ENCODE assay signal across 12 cellular contexts in the genomic region with DNA sequence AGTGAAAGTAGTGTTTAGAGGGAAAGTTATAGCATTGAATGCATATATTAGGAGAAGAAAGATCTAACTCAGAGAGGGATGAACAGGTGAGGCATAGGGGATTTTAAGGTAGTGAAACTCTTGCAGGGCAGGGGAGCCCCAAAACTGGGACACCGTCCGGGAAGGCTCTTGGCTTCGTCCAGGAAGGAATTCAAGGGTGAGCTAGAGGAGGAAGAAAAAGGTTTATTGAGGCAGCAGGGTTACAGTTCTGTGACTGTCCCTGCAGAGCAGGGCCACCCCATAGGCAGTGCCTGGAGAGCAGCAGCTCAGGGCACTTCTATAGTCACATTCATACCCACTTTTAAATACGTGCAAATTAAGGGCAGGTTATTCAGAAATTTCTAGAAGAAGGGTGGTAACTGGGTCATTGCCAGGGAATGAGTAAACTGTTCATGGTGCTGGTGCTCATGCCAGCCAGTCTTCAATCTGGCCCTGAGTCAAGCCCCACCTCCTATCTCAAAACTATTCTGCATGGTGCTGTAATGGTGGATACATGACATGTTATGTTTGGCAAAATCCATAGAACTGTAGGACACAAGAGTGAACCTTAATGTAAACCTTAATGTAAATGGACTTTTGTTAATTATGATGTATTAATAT. TPM values are rescaled to one million over a fixed set of nuclear protein-coding genes. Genes with fewer than 3 reads are reported as not detected.
DNase-seq lines count a peak whose midpoint lies in the region; ATAC-seq and TF ChIP-seq lines count a peak whose summit lies in the region.
"Had no signal": no experiment of that assay in that cellular context is flagged by ENCODE, and none has a peak within 500 bp of the region (broad histone marks: within the 10 kb centered on the region; RNA-seq: fewer than 3 reads in every experiment).

No MANE protein-coding gene starts in this region.

- no peaks in the 10 kb centered on the region for H3K36me3 ChIP-seq in CD8-positive, alpha-beta T cell (ENCODE audit: insufficient read depth, low read length)
- H3K36me3 ChIP-seq in Karpas-422 (ENCODE audit: insufficient read depth, low read length) (no peaks in the 10 kb centered on the region), muscle layer of duodenum (ENCODE audit: control insufficient read depth in 1 of 2, insufficient read depth in 2 of 2, low read length in 2 of 2) (peaks cover 0 to under 1% of the 10 kb centered on the region in 2 donors)

- H3K4me3 ChIP-seq in CD8-positive, alpha-beta T cell (ENCODE audit: low read depth, low read length) = no peak overlapping the region
- H3K4me3 ChIP-seq in Karpas-422 (ENCODE audit: low read length) = no peak overlapping the region
- no peak overlapping the region for H3K4me3 ChIP-seq in muscle layer of duodenum (ENCODE audit: low read depth in 1 of 2, low read length in 2 of 2)

- H3K4me1 ChIP-seq in CD8-positive, alpha-beta T cell (ENCODE audit: insufficient read depth, low read length) = peaks cover 39% of the 10 kb centered on the region
- peaks cover 44% of the 10 kb centered on the region for H3K4me1 ChIP-seq in Karpas-422 (ENCODE audit: low read length)
- H3K4me1 ChIP-seq in muscle layer of duodenum (ENCODE audit: control insufficient read depth in 1 of 2, insufficient read depth in 2 of 2, low read length in 2 of 2) = peaks cover 7 to 25% of the 10 kb centered on the region in 2 donors

- no peaks in the 10 kb centered on the region for H3K27me3 ChIP-seq in CD8-positive, alpha-beta T cell (ENCODE audit: insufficient read depth, low read length)
- H3K27me3 ChIP-seq in Karpas-422 (ENCODE audit: low read length) = no peaks in the 10 kb centered on the region
- H3K27me3 ChIP-seq in muscle layer of duodenum (ENCODE audit: low read depth, low read length) = no peaks in the 10 kb centered on the region

- peak overlapping the region; percentile 50; the same call in 1 of the 2 replicates for H2AFZ ChIP-seq in Karpas-422 (ENCODE audit: low read length)

- TF ChIP-seq CTCF in CD8-positive, alpha-beta T cell (IDR thresholded peaks at IDR 0.05) = no peak

- CTCF ChIA-PET in CD8-positive, alpha-beta T cell (lab: Charles Lee) = interaction anchor here (0.7 to 2.7 kb wide), 5 partner anchors 13 to 143 kb away, joined by 3 to 7 read pairs (median 4); no protein-coding TSS in a partner anchor
- CTCF ChIA-PET in activated CD8-positive, alpha-beta T cell treated with anti-CD3 and anti-CD28 coated beads, Interleukin-2, amount 10 ng/mL, durations not matched to agents 7 days and 5 days (lab: Charles Lee) = interaction anchor here (1.2 to 3.3 kb wide), 6 partner anchors 26 to 87 kb away, joined by 3 to 20 read pairs (median 10); partner anchors contain the start of genes OAS2 and OAS3

- no peaks in the 10 kb centered on the region for H3K9me2 ChIP-seq in Karpas-422 (replicated peaks; ENCODE audit: insufficient read depth, low read length)

- no peak overlapping the region for H3K9ac ChIP-seq in Karpas-422 (ENCODE audit: low read length)

- H3K9me3 ChIP-seq in CD8-positive, alpha-beta T cell (ENCODE audit: low read length) = no peaks in the 10 kb centered on the region
- H3K9me3 ChIP-seq in Karpas-422 (ENCODE audit: low read length) = no peaks in the 10 kb centered on the region
- H3K9me3 ChIP-seq in muscle layer of duodenum (ENCODE audit: control insufficient read depth in 1 of 2, low read length in 2 of 2) = no peaks in the 10 kb centered on the region

- no peak overlapping the region for H3K4me2 ChIP-seq in Karpas-422 (ENCODE audit: low read depth, low read length, poor library complexity, severe bottlenecking)

- DNase-seq in CD8-positive, alpha-beta T cell = no peak
- DNase-seq in Karpas-422 = no peak
- DNase-seq in activated CD8-positive, alpha-beta T cell treated with anti-CD3 and anti-CD28 coated beads, Interleukin-2, amount 10 ng/mL, durations not matched to agents 7 days and 5 days = no peak
- DNase-seq in SKM-1 (lab: John Stamatoyannopoulos, UW; ENCODE audit: unreplicated experiment) = no peak
- DNase-seq in DMS153 (lab: John Stamatoyannopoulos, UW) = no peak
- DNase-seq in GDM1 (lab: John Stamatoyannopoulos, UW) = no peak
- DNase-seq: activated naive CD4-positive, alpha-beta T cell treated with Interleukin-2 at 50 U/mL for 16 hours; effector CD8-positive, alpha-beta T cell; NCI-H748 treated with DMSO at 0.1 percent for 48 hours had no signal

- ATAC-seq in CD8-positive, alpha-beta T cell = no peak
- no peak for ATAC-seq in activated CD8-positive, alpha-beta T cell treated with anti-CD3 and anti-CD28 coated beads, Interleukin-2, amount 10 ng/mL, durations not matched to agents 7 days and 5 days
- ATAC-seq in HG03432 (IDR thresholded peaks at IDR 0.05; ENCODE audit: unreplicated experiment) = no peak

- POLR2A ChIA-PET in CD8-positive, alpha-beta T cell (lab: Charles Lee) = no interaction called here
- POLR2A ChIA-PET in activated CD8-positive, alpha-beta T cell treated with anti-CD3 and anti-CD28 coated beads, Interleukin-2, amount 10 ng/mL, durations not matched to agents 7 days and 5 days (lab: Charles Lee) = interaction anchor here (1.0 to 7.4 kb wide), 4 partner anchors 14 to 73 kb away, joined by 3 to 104 read pairs (median 41); partner anchors contain the start of genes OAS2 and OAS3

- peaks cover 61% of the 10 kb centered on the region for H3K4me1 Mint-ChIP-seq in CD8-positive, alpha-beta T cell (ENCODE audit: low read depth)
- peaks cover 66% of the 10 kb centered on the region for H3K4me1 Mint-ChIP-seq in activated CD8-positive, alpha-beta T cell treated with anti-CD3 and anti-CD28 coated beads, Interleukin-2, amount 10 ng/mL, durations not matched to agents 7 days and 5 days (ENCODE audit: low read depth)

- H3K27ac Mint-ChIP-seq in CD8-positive, alpha-beta T cell = peak overlapping the region; percentile 80
- peak overlapping the region; percentile 67 for H3K27ac Mint-ChIP-seq in activated CD8-positive, alpha-beta T cell treated with anti-CD3 and anti-CD28 coated beads, Interleukin-2, amount 10 ng/mL, durations not matched to agents 7 days and 5 days

- no peak overlapping the region for H3K27ac ChIP-seq in CD8-positive, alpha-beta T cell (ENCODE audit: low read depth, low read length)
- H3K27ac ChIP-seq in Karpas-422 (ENCODE audit: low read length) (no peak overlapping the region), muscle layer of duodenum (ENCODE audit: low read length) (peak overlapping the region; percentile 8)

- H3K27me3 Mint-ChIP-seq in CD8-positive, alpha-beta T cell (ENCODE audit: low read depth) = no peaks in the 10 kb centered on the region
- H3K27me3 Mint-ChIP-seq in activated CD8-positive, alpha-beta T cell treated with anti-CD3 and anti-CD28 coated beads, Interleukin-2, amount 10 ng/mL, durations not matched to agents 7 days and 5 days (ENCODE audit: low read depth) = no peaks in the 10 kb centered on the region

- intact Hi-C loops in CD8-positive, alpha-beta T cell (cut with DNase I, micrococcal nuclease) = loop anchor here in 1 of 2 experiments (2.0 to 10.0 kb wide), 3 partner anchors 15 to 449 kb away; partner anchors contain the start of genes OAS2 and PLBD2

- no peaks in the 10 kb centered on the region for H3K9me3 Mint-ChIP-seq in CD8-positive, alpha-beta T cell
- H3K9me3 Mint-ChIP-seq in activated CD8-positive, alpha-beta T cell treated with anti-CD3 and anti-CD28 coated beads, Interleukin-2, amount 10 ng/mL, durations not matched to agents 7 days and 5 days (ENCODE audit: insufficient read depth) = no peaks in the 10 kb centered on the region

- H3K79me2 ChIP-seq in Karpas-422 (ENCODE audit: low read length) = no peaks in the 10 kb centered on the region

- H3K36me3 Mint-ChIP-seq in CD8-positive, alpha-beta T cell = peaks cover 11% of the 10 kb centered on the region
- H3K36me3 Mint-ChIP-seq in activated CD8-positive, alpha-beta T cell treated with anti-CD3 and anti-CD28 coated beads, Interleukin-2, amount 10 ng/mL, durations not matched to agents 7 days and 5 days (ENCODE audit: low read depth) = peaks cover 38% of the 10 kb centered on the region

- no peaks in the 10 kb centered on the region for H4K20me1 ChIP-seq in Karpas-422 (ENCODE audit: insufficient read depth, low read depth, low read length)

- H3K4me3 Mint-ChIP-seq in CD8-positive, alpha-beta T cell = peak overlapping the region; percentile 4
- no peak overlapping the region for H3K4me3 Mint-ChIP-seq in activated CD8-positive, alpha-beta T cell treated with anti-CD3 and anti-CD28 coated beads, Interleukin-2, amount 10 ng/mL, durations not matched to agents 7 days and 5 days

RNA-seq across cellular contexts. Expression of gene OAS1, which starts 1.2 kb away (rescaled TPM):
- 1 to 10 TPM; 1.1 to 1.7 TPM for total RNA-seq in CD8-positive, alpha-beta T cell
- 23.6 and 23.7 TPM in 2 replicates for total RNA-seq in Karpas-422 (2014; rRNA removed; shearing (Covaris generic); ENCODE audit: low replicate concordance)
- total RNA-seq in activated CD8-positive, alpha-beta T cell treated with anti-CD3 and anti-CD28 coated beads, Interleukin-2, amount 10 ng/mL, durations not matched to agents 7 days and 5 days = 100 to 1,000 TPM; 143 to 146 TPM
- total RNA-seq: G401 had no signal

RNA-seq across cellular contexts. Expression of gene OAS3, which starts 32.7 kb away (rescaled TPM):
- total RNA-seq in CD8-positive, alpha-beta T cell = 1 to 10 TPM; 7.7 to 8.2 TPM
- total RNA-seq in Karpas-422 (2014; rRNA removed; shearing (Covaris generic); ENCODE audit: low replicate concordance) = 6.3 and 7.9 TPM in 2 replicates
- 100 to 1,000 TPM; 199 to 202 TPM for total RNA-seq in activated CD8-positive, alpha-beta T cell treated with anti-CD3 and anti-CD28 coated beads, Interleukin-2, amount 10 ng/mL, durations not matched to agents 7 days and 5 days

Comparison
In these comparisons a context has a peak if more than half of its experiments do, and no peak if none do; other contexts are left out.
1. RNA of gene OAS3, which starts 32.7 kb away (total RNA-seq): 199 to 202 TPM in activated CD8-positive, alpha-beta T cell treated with anti-CD3 and anti-CD28 coated beads, Interleukin-2, amount 10 ng/mL, durations not matched to agents 7 days and 5 days; 7.7 to 8.2 TPM in CD8-positive, alpha-beta T cell and 6.3 to 7.9 TPM in Karpas-422; every median in the first group is over 10 times any median in the second.